In the genomic region with DNA sequence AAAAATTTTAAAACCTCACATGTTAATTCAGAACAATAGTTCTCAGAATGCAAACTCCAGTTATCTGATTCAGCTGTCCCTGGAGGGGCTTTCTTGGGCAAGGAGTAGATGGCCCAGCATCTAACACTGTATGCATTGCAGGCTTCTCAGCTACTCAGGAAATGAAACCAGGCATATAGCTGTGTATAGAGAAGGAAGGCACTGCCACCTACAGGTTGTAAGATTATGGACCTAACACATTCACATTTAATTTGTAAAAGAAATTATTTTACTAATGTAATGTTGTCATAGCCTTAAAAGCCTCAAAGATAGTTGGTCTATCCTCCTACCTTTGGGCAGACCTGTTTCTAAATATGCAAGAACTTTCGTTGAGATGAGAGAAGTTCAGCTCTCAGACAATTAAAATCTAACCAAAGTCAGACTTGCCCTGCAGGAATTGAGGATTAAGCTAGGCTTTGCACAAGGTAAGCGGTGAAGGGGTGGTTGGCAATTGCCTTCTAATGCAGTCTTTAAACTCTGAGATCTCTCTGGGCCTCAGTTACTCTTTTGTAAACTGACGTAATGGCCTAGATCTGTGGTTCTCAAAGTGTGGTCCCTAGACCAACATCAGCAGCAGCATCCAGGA, we compare ENCODE assay signal across 7 cellular contexts.
DNase-seq lines count a peak whose midpoint lies in the region; ATAC-seq and TF ChIP-seq lines count a peak whose summit lies in the region.

No MANE protein-coding gene starts in this region.

- no peak overlapping the region for H3K4me3 Mint-ChIP-seq in stimulated activated naive B cell treated with anti-CD40 and anti-IgM and Interleukin-4, amounts not matched to agents 10 μg/mL and 1 μg/mL and 100 μg/mL, for 72 hours

- peaks cover 0 to 7% of the 10 kb centered on the region in 2 donors for H3K27me3 Mint-ChIP-seq in stimulated activated naive B cell treated with anti-CD40 and anti-IgM and Interleukin-4, amounts not matched to agents 10 μg/mL and 1 μg/mL and 100 μg/mL, for 72 hours

- H3K4me3 ChIP-seq in astrocyte of the spinal cord (ENCODE audit: low read depth, low read length): no peak overlapping the region

- no peak overlapping the region for H3K27ac Mint-ChIP-seq in stimulated activated naive B cell treated with anti-CD40 and anti-IgM and Interleukin-4, amounts not matched to agents 10 μg/mL and 1 μg/mL and 100 μg/mL, for 72 hours

- no peaks in the 10 kb centered on the region for H3K36me3 Mint-ChIP-seq in stimulated activated naive B cell treated with anti-CD40 and anti-IgM and Interleukin-4, amounts not matched to agents 10 μg/mL and 1 μg/mL and 100 μg/mL, for 72 hours

- no peaks in the 10 kb centered on the region for H3K9me3 Mint-ChIP-seq in stimulated activated naive B cell treated with anti-CD40 and anti-IgM and Interleukin-4, amounts not matched to agents 10 μg/mL and 1 μg/mL and 100 μg/mL, for 72 hours

- peak; percentile 6 for DNase-seq in GM04503 (ENCODE audit: low read depth)
- peak; percentile 37 for DNase-seq in NCI-H526 treated with DMSO at 0.1 percent for 48 hours (lab: John Stamatoyannopoulos, UW)
- DNase-seq in astrocyte of the spinal cord (ENCODE audit: low read depth, low spot score): peak; percentile 71
- DNase-seq in iPS-NIHi11 (ENCODE audit: low spot score): peak; percentile 50
- no peak for DNase-seq in stimulated activated naive B cell treated with anti-CD40 and anti-IgM and Interleukin-4, amounts not matched to agents 10 μg/mL and 1 μg/mL and 100 μg/mL, for 72 hours

- in situ Hi-C loops in astrocyte of the spinal cord (cut with HindIII; ENCODE audit: low sequenced_read_pairs): no loop called here

- peak; percentile 55 for TF ChIP-seq CTCF in astrocyte of the spinal cord (IDR thresholded peaks at IDR 0.05; ENCODE audit: low read depth, low read length)

- H3K4me1 Mint-ChIP-seq in stimulated activated naive B cell treated with anti-CD40 and anti-IgM and Interleukin-4, amounts not matched to agents 10 μg/mL and 1 μg/mL and 100 μg/mL, for 72 hours: no peaks in the 10 kb centered on the region

- ATAC-seq in GM21381 (IDR thresholded peaks at IDR 0.05; ENCODE audit: unreplicated experiment) (peak; percentile 95), HG03469 (IDR thresholded peaks at IDR 0.05; ENCODE audit: unreplicated experiment) (peak; percentile 96)
- peak; percentile 96 to 97 for ATAC-seq in stimulated activated naive B cell treated with anti-CD40 and anti-IgM and Interleukin-4, amounts not matched to agents 10 μg/mL and 1 μg/mL and 100 μg/mL, for 72 hours (replicated peaks)
